In genomic region chr17:79934653-79934970, GRCh38 we compare ENCODE assay signal across 17 cellular contexts.
"Had no signal": no experiment of that assay in that cellular context is flagged by ENCODE, and none has a peak within 500 bp of the region (broad histone marks: within the 10 kb centered on the region; RNA-seq: fewer than 3 reads in every experiment).

No MANE protein-coding gene starts in this region.

- H3K27me3 Mint-ChIP-seq: stimulated activated naive CD8-positive, alpha-beta T cell treated with anti-CD3 and anti-CD28 coated beads, Interleukin-15, Interleukin-2, amounts not matched to agents 100 ng/mL and 50 ng/mL, for 24 hours had no signal

- H3K27ac Mint-ChIP-seq: activated naive CD8-positive, alpha-beta T cell treated with anti-CD3 and anti-CD28 coated beads, Interleukin-2, amount 50 U/mL, for 24 hours; activated T-cell treated with anti-CD3 and anti-CD28 coated beads, Interleukin-2, amount 50 U/mL, for 24 hours; stimulated activated naive CD8-positive, alpha-beta T cell treated with anti-CD3 and anti-CD28 coated beads, Interleukin-15, Interleukin-2, amounts not matched to agents 100 ng/mL and 50 ng/mL, for 24 hours had no signal

- H3K4me3 Mint-ChIP-seq: activated CD4-positive, alpha-beta memory T cell treated with anti-CD3 and anti-CD28 coated beads, Interleukin-2, amount 10 ng/mL, durations not matched to agents 7 days and 5 days; activated naive CD4-positive, alpha-beta T cell treated with anti-CD3 and anti-CD28 coated beads, Interleukin-2, amount 10 ng/mL, durations not matched to agents 7 days and 5 days; activated naive CD8-positive, alpha-beta T cell treated with anti-CD3 and anti-CD28 coated beads, Interleukin-2, amount 50 U/mL, for 24 hours; activated T-cell treated with anti-CD3 and anti-CD28 coated beads, Interleukin-2, amount 50 U/mL, for 24 hours; brain; mesothelial cell of epicardium; stimulated activated naive CD8-positive, alpha-beta T cell treated with anti-CD3 and anti-CD28 coated beads, Interleukin-15, Interleukin-2, amounts not matched to agents 100 ng/mL and 50 ng/mL, for 24 hours had no signal

- H3K4me3 ChIP-seq: lung, tibial nerve, uterus had no signal

- H3K36me3 Mint-ChIP-seq: activated naive CD4-positive, alpha-beta T cell treated with anti-CD3 and anti-CD28 coated beads, Interleukin-2, amount 10 ng/mL, durations not matched to agents 7 days and 5 days had no signal

- H3K27ac ChIP-seq: tibial nerve, uterus had no signal

- H3K9me3 ChIP-seq: tibial nerve, uterus had no signal

- FAIRE-seq: islet of Langerhans had no signal

- H3K9me3 Mint-ChIP-seq: activated CD4-positive, alpha-beta memory T cell treated with anti-CD3 and anti-CD28 coated beads, Interleukin-2, amount 10 ng/mL, durations not matched to agents 7 days and 5 days; activated naive CD4-positive, alpha-beta T cell treated with anti-CD3 and anti-CD28 coated beads, Interleukin-2, amount 10 ng/mL, durations not matched to agents 7 days and 5 days; activated naive CD8-positive, alpha-beta T cell treated with anti-CD3 and anti-CD28 coated beads, Interleukin-2, amount 50 U/mL, for 24 hours; activated T-cell treated with anti-CD3 and anti-CD28 coated beads, Interleukin-2, amount 50 U/mL, for 24 hours; brain; mesothelial cell of epicardium; stimulated activated naive CD8-positive, alpha-beta T cell treated with anti-CD3 and anti-CD28 coated beads, Interleukin-15, Interleukin-2, amounts not matched to agents 100 ng/mL and 50 ng/mL, for 24 hours had no signal

- DNase-seq: activated CD4-positive, alpha-beta memory T cell treated with anti-CD3 and anti-CD28 coated beads, Interleukin-2, amount 10 ng/mL, durations not matched to agents 7 days and 5 days; activated CD4-positive, alpha-beta T cell treated with anti-CD3 and anti-CD28 coated beads for 48 hours; activated CD4-positive, CD25-positive, alpha-beta regulatory T cell; activated naive CD4-positive, alpha-beta T cell treated with anti-CD3 and anti-CD28 coated beads, Interleukin-2, amount 10 ng/mL, durations not matched to agents 7 days and 5 days; activated naive CD8-positive, alpha-beta T cell treated with anti-CD3 and anti-CD28 coated beads, Interleukin-2, amount 50 U/mL, for 24 hours; activated T-cell treated with anti-CD3 and anti-CD28 coated beads, Interleukin-2, amount 50 U/mL, for 24 hours; dorsolateral prefrontal cortex; occipital lobe; stimulated activated CD4-positive, alpha-beta T cell treated with anti-CD3 and anti-CD28 coated beads, Interleukin-12 subunit alpha, Interleukin-12 subunit beta, amount 100 ng/mL, for 4 hours; stimulated activated CD4-positive, alpha-beta T cell treated with anti-CD3 and anti-CD28 coated beads, Interleukin-1b, Interleukin-23, amount 100 ng/mL, for 48 hours; uterus had no signal

- ATAC-seq: activated naive CD8-positive, alpha-beta T cell treated with anti-CD3 and anti-CD28 coated beads, Interleukin-2, amount 50 U/mL, for 24 hours had no signal

- H3K36me3 ChIP-seq: uterus had no signal
